Comparison of ENCODE assay signal across 8 cellular contexts in genomic region chr9:19464764-19465570, GRCh38. TPM values are rescaled to one million over a fixed set of nuclear protein-coding genes. Genes with fewer than 3 reads are reported as not detected.
DNase-seq lines count a peak whose midpoint lies in the region; ATAC-seq and TF ChIP-seq lines count a peak whose summit lies in the region.

No MANE protein-coding gene starts in this region.

- 14% methylated on average over 45 to 49 of the region's 49 CpGs for WGBS in heart right ventricle, 2 donors
- WGBS in tibial nerve, 2 donors = 26 to 28% methylated on average over 26 to 29 of the region's 49 CpGs

- no peaks in the 10 kb centered on the region for H3K9me3 ChIP-seq in Caco-2
- H3K9me3 ChIP-seq in heart right ventricle = no peaks in the 10 kb centered on the region
- H3K9me3 ChIP-seq in tibial nerve = no peaks in the 10 kb centered on the region

- peak; percentile 81 to 93 (median 89) for ATAC-seq in heart right ventricle

- TF ChIP-seq POLR2A in tibial nerve (IDR thresholded peaks at IDR 0.05) = no peak

- POLR2A ChIA-PET in Caco-2 (lab: Charles Lee) = interaction anchor here (0.6 to 0.8 kb wide), 4 partner anchors 12 to 416 kb away, joined by 3 to 7 read pairs (median 3); partner anchors contain the start of gene RRAGA

- H3K27ac Mint-ChIP-seq in Caco-2 (ENCODE audit: unreplicated experiment) = no peak overlapping the region
- H3K27ac Mint-ChIP-seq in activated naive CD8-positive, alpha-beta T cell = peak overlapping the region; percentile 73

- CTCF ChIA-PET in Caco-2 (lab: Charles Lee) = interaction anchor here (0.5 to 1.7 kb wide), 26 partner anchors 8 to 585 kb away, joined by 3 to 12 read pairs (median 3); partner anchors contain the start of genes ACER2, DENND4C and RRAGA

- no peak for TF ChIP-seq EP300 in tibial nerve (IDR thresholded peaks at IDR 0.05)

- H3K36me3 ChIP-seq in Caco-2 (ENCODE audit: control insufficient read depth, insufficient read depth, low read length) = no peaks in the 10 kb centered on the region
- H3K36me3 ChIP-seq in heart right ventricle = no peaks in the 10 kb centered on the region
- H3K36me3 ChIP-seq in tibial nerve = no peaks in the 10 kb centered on the region

- H3K27ac ChIP-seq in HL-60 (replicated peaks) = no peak overlapping the region
- H3K27ac ChIP-seq in heart right ventricle = no peak overlapping the region
- H3K27ac ChIP-seq in tibial nerve = peak overlapping the region in 1 of 4 donors; percentile 50

- H3K4me1 ChIP-seq in Caco-2 (no peaks in the 10 kb centered on the region), heart right ventricle (peaks cover 0 to 6% (median 3%) of the 10 kb centered on the region in 9 donors), tibial nerve (peaks cover 0 to 13% (median 3%) of the 10 kb centered on the region in 4 donors)

- no peaks in the 10 kb centered on the region for H3K9me3 Mint-ChIP-seq in Caco-2 (ENCODE audit: unreplicated experiment)
- no peaks in the 10 kb centered on the region for H3K9me3 Mint-ChIP-seq in activated naive CD8-positive, alpha-beta T cell (ENCODE audit: low read depth)

- peak overlapping the region; percentile 29 for H3K4me3 ChIP-seq in Caco-2 (ENCODE audit: low read depth, low read length)
- H3K4me3 ChIP-seq in HL-60 (replicated peaks; ENCODE audit: insufficient read depth, low read length) = peak overlapping the region; percentile 21
- H3K4me3 ChIP-seq in heart right ventricle = peak overlapping the region; percentile 19 to 66 (median 52)
- H3K4me3 ChIP-seq in tibial nerve = peak overlapping the region; percentile 3 to 72 (median 50)

- peaks cover 2% of the 10 kb centered on the region for H3K27me3 Mint-ChIP-seq in Caco-2 (ENCODE audit: insufficient read depth, unreplicated experiment)
- H3K27me3 Mint-ChIP-seq in activated naive CD8-positive, alpha-beta T cell = no peaks in the 10 kb centered on the region

- H3K27me3 ChIP-seq in Caco-2 (replicated peaks; ENCODE audit: control insufficient read depth, insufficient read depth, low read length) (no peaks in the 10 kb centered on the region), HL-60 (ENCODE audit: insufficient read depth, poor library complexity, severe bottlenecking) (no peaks in the 10 kb centered on the region), heart right ventricle (no peaks in the 10 kb centered on the region), tibial nerve (no peaks in the 10 kb centered on the region)

- TF ChIP-seq CTCF in Caco-2 (IDR thresholded peaks at IDR 0.05; ENCODE audit: insufficient read depth in 1 of 2, low read depth in 1 of 2, low read length in 1 of 2, severe bottlenecking in 1 of 2, unreplicated experiment in 1 of 2) = peak; percentile 66 to 67
- peak; percentile 93 for TF ChIP-seq CTCF in GM20000 (IDR thresholded peaks at IDR 0.05; ENCODE audit: extremely low read depth, missing control alignments)
- TF ChIP-seq CTCF in HL-60 (IDR thresholded peaks at IDR 0.05; ENCODE audit: insufficient read depth, low read length) = peak; percentile 13
- TF ChIP-seq CTCF in heart right ventricle (IDR thresholded peaks at IDR 0.05) = peak; percentile 74 to 92 (median 83)
- TF ChIP-seq CTCF in tibial nerve (IDR thresholded peaks at IDR 0.05) = peak; percentile 77 to 92 (median 88)

- no TSS peak for BruUV-seq in Caco-2 (replicated peaks; lab: Mats Ljungman, UMichigan)

- DNase-seq in Caco-2 (peak; percentile 78 to 79), GM20000 (ENCODE audit: low spot score) (peak; percentile 95), HL-60 (ENCODE audit: low read depth in 1 of 2, low spot score in 1 of 2) (peak; percentile 7 to 53), SKM-1 (lab: John Stamatoyannopoulos, UW; ENCODE audit: unreplicated experiment) (peak; percentile 75), heart right ventricle (peak; percentile 68 to 72), posterior cingulate gyrus (peak; percentile 50 to 96 (median 78)), tibial nerve (ENCODE audit: low spot score in 2 of 2) (peak; percentile 33 to 46)

- intact Hi-C loops in Caco-2 (cut with micrococcal nuclease; ENCODE audit: unreplicated experiment) = no loop called here
- intact Hi-C loops in heart right ventricle (cut with DNase I) = no loop called here
- intact Hi-C loops in posterior cingulate gyrus (cut with DNase I) = no loop called here

- peaks cover 7% of the 10 kb centered on the region for H3K36me3 Mint-ChIP-seq in Caco-2 (ENCODE audit: insufficient read depth, unreplicated experiment)
- no peaks in the 10 kb centered on the region for H3K36me3 Mint-ChIP-seq in activated naive CD8-positive, alpha-beta T cell

- H3K4me3 Mint-ChIP-seq in Caco-2 (ENCODE audit: unreplicated experiment) = peak overlapping the region; percentile 71
- H3K4me3 Mint-ChIP-seq in activated naive CD8-positive, alpha-beta T cell = peak overlapping the region; percentile 88

- no peaks in the 10 kb centered on the region for H3K4me1 Mint-ChIP-seq in Caco-2 (ENCODE audit: low read depth, unreplicated experiment)
- H3K4me1 Mint-ChIP-seq in activated naive CD8-positive, alpha-beta T cell (ENCODE audit: low read depth) = peaks cover 6% of the 10 kb centered on the region

RNA-seq across cellular contexts. Expression of gene ACER2, which starts 56.2 kb away (rescaled TPM):
- total RNA-seq in Caco-2 (2022) (2.4 and 2.5 TPM in 2 replicates), heart right ventricle (1 to 10 TPM; 1.7 to 8.7 (median 4.0) TPM), tibial nerve (10 to 100 TPM in 2 of 4 donors, 1 to 10 TPM in 2; 3.8 to 11.7 (median 8.9) TPM)
- polyA plus RNA-seq in heart right ventricle = under 1 TPM; 0.52 to 0.88 TPM

Comparison
In these comparisons a context has a peak if more than half of its experiments do, and no peak if none do; other contexts are left out.
1. DNase-seq: peak in every context shown above with its lines; median percentile 95 in GM20000; 78 in Caco-2; 78 in posterior cingulate gyrus; 75 in SKM-1; 70 in heart right ventricle; 40 in tibial nerve; 30 in HL-60.
2. CTCF ChIP-seq: peak in every context shown above with its lines; median percentile 93 in GM20000; 88 in tibial nerve; 83 in heart right ventricle; 66 in Caco-2; 13 in HL-60.